Comparison of ENCODE assay signal across 1 cellular context in the genomic region with DNA sequence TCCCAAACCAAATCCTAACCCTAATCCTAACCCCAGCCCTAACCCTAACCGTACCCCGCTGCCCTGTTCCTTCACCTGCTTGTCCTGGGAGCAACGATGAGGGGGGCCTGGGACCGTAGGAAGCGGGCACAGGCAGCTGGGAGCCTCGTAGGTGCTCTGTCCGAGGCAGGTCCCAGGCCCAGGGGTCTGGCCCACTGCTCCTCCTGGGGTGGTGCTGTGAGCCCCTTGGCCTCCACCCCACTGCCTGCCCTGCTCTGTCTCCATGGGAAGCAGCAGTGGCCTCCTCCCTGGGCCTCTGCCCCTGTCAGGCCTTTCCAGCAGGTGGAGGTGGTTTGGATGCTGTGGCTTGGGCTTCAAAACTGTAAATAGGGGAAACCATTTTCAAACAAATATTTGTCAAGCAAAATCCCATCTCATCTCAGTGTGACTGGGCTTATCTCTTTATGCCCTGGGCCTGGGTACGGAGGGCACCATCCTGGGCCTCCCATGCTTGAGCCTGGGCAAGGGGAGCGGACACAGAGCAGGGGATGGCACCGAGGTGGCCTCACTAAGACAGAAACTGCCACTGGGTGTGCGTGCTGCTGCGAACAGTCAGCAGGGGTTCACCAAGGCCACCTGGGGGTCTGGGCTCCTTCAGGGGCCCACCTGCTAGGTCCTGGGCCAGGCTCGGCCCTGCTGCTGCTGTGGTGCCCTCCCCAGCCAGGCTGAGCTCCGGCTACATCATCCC.
TF ChIP-seq lines count a peak whose summit lies in the region.

No MANE protein-coding gene starts in this region.

TF ChIP-seq in HEK293, 187 proteins besides CTCF, POLR2A, EP300 and RAD21 (continued from another document):
- no peak for TF ChIP-seq ZNF488 (tag by site-specific recombination; IDR thresholded peaks at IDR 0.05)
